1 cellular context compared by ENCODE assay signal in the genomic region with DNA sequence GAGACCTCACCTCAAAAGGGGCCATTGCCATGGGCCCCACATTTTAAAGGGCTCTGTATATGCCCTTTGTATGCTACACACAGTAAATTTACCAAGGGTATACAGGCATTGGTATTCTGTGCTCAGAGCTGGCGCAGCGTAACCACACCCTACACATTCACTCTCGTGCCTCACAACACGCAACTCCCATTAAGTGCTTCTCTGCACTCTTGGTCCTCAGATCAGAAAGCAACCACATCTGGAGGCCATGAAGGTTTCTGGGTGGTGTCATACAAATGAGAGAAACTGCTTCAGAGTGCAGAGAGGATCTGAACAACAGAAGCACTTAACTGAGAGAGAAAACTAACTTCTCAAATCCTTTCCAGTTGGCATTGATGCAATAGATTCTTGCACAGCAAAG.
TF ChIP-seq lines count a peak whose summit lies in the region.

No MANE protein-coding gene starts in this region.

TF ChIP-seq in HepG2, 621 proteins besides CTCF, POLR2A, EP300 and RAD21 (continued from another document):
- TF ChIP-seq, protein P1, sequence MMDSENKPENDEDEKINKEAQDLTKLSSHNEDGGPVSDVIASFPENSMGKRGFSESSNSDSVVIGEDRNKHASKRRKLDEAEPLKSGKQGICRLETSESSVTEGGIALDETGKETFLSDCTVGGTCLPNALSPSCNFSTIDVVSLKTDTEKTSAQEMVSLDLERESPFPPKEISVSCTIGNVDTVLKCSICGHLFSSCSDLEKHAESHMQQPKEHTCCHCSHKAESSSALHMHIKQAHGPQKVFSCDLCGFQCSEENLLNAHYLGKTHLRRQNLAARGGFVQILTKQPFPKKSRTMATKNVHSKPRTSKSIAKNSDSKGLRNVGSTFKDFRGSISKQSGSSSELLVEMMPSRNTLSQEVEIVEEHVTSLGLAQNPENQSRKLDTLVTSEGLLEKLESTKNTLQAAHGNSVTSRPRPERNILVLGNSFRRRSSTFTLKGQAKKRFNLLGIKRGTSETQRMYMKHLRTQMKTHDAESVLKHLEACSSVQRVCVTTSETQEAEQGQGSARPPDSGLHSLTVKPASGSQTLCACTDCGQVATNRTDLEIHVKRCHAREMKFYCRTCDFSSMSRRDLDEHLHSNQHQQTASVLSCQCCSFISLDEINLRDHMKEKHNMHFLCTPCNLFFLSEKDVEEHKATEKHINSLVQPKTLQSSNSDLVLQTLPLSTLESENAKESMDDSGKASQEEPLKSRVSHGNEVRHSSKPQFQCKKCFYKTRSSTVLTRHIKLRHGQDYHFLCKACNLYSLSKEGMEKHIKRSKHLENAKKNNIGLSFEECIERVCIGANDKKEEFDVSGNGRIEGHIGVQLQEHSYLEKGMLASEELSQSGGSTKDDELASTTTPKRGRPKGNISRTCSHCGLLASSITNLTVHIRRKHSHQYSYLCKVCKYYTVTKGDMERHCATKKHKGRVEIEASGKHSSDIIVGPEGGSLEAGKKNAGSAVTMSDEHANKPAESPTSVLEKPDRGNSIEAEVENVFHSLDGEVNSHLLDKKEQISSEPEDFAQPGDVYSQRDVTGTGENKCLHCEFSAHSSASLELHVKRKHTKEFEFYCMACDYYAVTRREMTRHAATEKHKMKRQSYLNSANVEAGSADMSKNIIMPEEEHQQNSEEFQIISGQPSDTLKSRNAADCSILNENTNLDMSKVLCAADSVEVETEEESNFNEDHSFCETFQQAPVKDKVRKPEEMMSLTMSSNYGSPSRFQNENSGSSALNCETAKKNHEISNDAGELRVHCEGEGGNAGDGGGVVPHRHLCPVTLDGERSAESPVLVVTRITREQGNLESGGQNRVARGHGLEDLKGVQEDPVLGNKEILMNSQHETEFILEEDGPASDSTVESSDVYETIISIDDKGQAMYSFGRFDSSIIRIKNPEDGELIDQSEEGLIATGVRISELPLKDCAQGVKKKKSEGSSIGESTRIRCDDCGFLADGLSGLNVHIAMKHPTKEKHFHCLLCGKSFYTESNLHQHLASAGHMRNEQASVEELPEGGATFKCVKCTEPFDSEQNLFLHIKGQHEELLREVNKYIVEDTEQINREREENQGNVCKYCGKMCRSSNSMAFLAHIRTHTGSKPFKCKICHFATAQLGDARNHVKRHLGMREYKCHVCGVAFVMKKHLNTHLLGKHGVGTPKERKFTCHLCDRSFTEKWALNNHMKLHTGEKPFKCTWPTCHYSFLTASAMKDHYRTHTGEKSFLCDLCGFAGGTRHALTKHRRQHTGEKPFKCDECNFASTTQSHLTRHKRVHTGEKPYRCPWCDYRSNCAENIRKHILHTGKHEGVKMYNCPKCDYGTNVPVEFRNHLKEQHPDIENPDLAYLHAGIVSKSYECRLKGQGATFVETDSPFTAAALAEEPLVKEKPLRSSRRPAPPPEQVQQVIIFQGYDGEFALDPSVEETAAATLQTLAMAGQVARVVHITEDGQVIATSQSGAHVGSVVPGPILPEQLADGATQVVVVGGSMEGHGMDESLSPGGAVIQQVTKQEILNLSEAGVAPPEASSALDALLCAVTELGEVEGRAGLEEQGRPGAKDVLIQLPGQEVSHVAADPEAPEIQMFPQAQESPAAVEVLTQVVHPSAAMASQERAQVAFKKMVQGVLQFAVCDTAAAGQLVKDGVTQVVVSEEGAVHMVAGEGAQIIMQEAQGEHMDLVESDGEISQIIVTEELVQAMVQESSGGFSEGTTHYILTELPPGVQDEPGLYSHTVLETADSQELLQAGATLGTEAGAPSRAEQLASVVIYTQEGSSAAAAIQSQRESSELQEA (CRISPR knock-in tag; IDR thresholded peaks at IDR 0.05; ENCODE audit: not compliant biosample characterization): no peak
- TF ChIP-seq ZNF766 (CRISPR knock-in tag; IDR thresholded peaks at IDR 0.05; ENCODE audit: borderline replicate concordance): no peak
- no peak for TF ChIP-seq TARDBP (CRISPR knock-in tag; IDR thresholded peaks at IDR 0.05)
